In the genomic region with DNA sequence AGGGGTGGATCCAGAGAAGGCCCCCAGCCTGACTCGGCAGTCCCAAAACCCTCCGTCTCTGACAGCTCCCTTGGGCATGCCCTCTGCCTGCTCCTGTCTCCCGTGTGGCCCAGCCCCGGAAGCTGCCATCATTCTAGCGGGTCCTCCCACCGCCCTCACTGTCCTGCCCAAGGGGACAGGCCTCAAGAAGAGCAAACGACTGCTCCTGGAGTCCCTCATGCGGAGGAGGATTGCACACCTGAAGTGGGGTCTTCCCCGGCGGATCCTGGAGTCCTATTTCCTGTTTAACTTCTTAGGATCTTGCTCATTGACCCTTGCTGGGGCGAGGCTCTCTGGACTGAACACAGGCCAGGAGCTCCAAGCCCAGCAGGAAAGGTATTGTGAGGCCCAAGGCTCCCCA, we compare ENCODE assay signal across 8 cellular contexts. TPM values are rescaled to one million over a fixed set of nuclear protein-coding genes. Genes with fewer than 3 reads are reported as not detected.
A peak's percentile ranks its signal among the peaks of the same experiment; 100 is the strongest.
DNase-seq lines count a peak whose midpoint lies in the region; ATAC-seq, FAIRE-seq and TF ChIP-seq lines count a peak whose summit lies in the region.

No MANE protein-coding gene starts in this region.

- H3K27ac ChIP-seq in CD4-positive, alpha-beta memory T cell (ENCODE audit: low read depth, low read length): peak overlapping the region; percentile 2
- no peak overlapping the region for H3K27ac ChIP-seq in KMS-11
- no peak overlapping the region for H3K27ac ChIP-seq in K562 (ENCODE audit: extremely low read depth, low read depth, low read length)

- no peak for TF ChIP-seq RAD21 in K562 (CRISPR knock-in tag; conservative IDR thresholded peaks at IDR 0.05 in 1 of 2, IDR thresholded peaks at IDR 0.05 in 1 of 2)

- no peaks in the 10 kb centered on the region for H3K9me3 ChIP-seq in CD4-positive, alpha-beta memory T cell (ENCODE audit: control insufficient read depth in 1 of 2, low read length in 2 of 2)
- no peaks in the 10 kb centered on the region for H3K9me3 ChIP-seq in K562 (replicated peaks; ENCODE audit: control insufficient read depth, insufficient read depth, low read depth, low read length)

- H3K4me1 Mint-ChIP-seq in CD4-positive, alpha-beta memory T cell: peaks cover 9 to 20% (median 12%) of the 10 kb centered on the region in 4 donors
- H3K4me1 Mint-ChIP-seq in nephron: peaks cover 8% of the 10 kb centered on the region

- no peak for TF ChIP-seq POLR2A in K562 (conservative IDR thresholded peaks at IDR 0.05)
- TF ChIP-seq POLR2A in lower leg skin (IDR thresholded peaks at IDR 0.05): no peak

- no peaks in the 10 kb centered on the region for H3K9me1 ChIP-seq in K562 (ENCODE audit: control insufficient read depth, insufficient read depth, low read length)

- H3K79me2 ChIP-seq in KMS-11 (ENCODE audit: insufficient read depth, low read depth) (no peaks in the 10 kb centered on the region), K562 (ENCODE audit: control insufficient read depth, insufficient read depth, low read length) (no peaks in the 10 kb centered on the region)

- DNase-seq in CD4-positive, alpha-beta memory T cell: no peak
- no peak for DNase-seq in K562 (ENCODE audit: extremely low read depth in 1 of 4, low spot score in 3 of 4)
- DNase-seq in lower leg skin (ENCODE audit: low spot score in 2 of 2): no peak
- DNase-seq in RCC 7860 (ENCODE audit: low spot score): no peak

- FAIRE-seq in K562 (lab: Jason Lieb, UNC) (no peak), RCC 7860 (lab: Jason Lieb, UNC) (no peak)

- no peaks in the 10 kb centered on the region for H3K9me3 Mint-ChIP-seq in CD4-positive, alpha-beta memory T cell
- no peaks in the 10 kb centered on the region for H3K9me3 Mint-ChIP-seq in nephron

- peak overlapping the region in 6 of 7 donors; percentile 51 to 88 (median 80) for H3K27ac Mint-ChIP-seq in CD4-positive, alpha-beta memory T cell
- peak overlapping the region; percentile 48 to 66 (median 64) for H3K27ac Mint-ChIP-seq in nephron

- H3K4me1 ChIP-seq in CD4-positive, alpha-beta memory T cell (ENCODE audit: insufficient read depth, low read length): peaks cover 14% of the 10 kb centered on the region
- H3K4me1 ChIP-seq in KMS-11 (ENCODE audit: low read depth, poor library complexity, severe bottlenecking) (peaks cover 11% of the 10 kb centered on the region), K562 (replicated peaks in 1 of 2; ENCODE audit: control insufficient read depth in 2 of 2, insufficient read depth in 2 of 2, low read length in 2 of 2) (peaks cover 2 to 18% of the 10 kb centered on the region in 2 experiments; a peak in 2 of 5 replicates)

- no TSS peak for BruUV-seq in K562 (replicated peaks; lab: Mats Ljungman, UMichigan)

- H3K27me3 Mint-ChIP-seq in CD4-positive, alpha-beta memory T cell: no peaks in the 10 kb centered on the region
- no peaks in the 10 kb centered on the region for H3K27me3 Mint-ChIP-seq in nephron (ENCODE audit: low read depth)

- peaks cover 0 to 4% of the 10 kb centered on the region in 2 donors for H3K36me3 Mint-ChIP-seq in CD4-positive, alpha-beta memory T cell
- H3K36me3 Mint-ChIP-seq in nephron (ENCODE audit: low read depth): no peaks in the 10 kb centered on the region

- no peaks in the 10 kb centered on the region for H3K27me3 ChIP-seq in CD4-positive, alpha-beta memory T cell (ENCODE audit: insufficient read depth, low read length)
- H3K27me3 ChIP-seq in KMS-11 (ENCODE audit: insufficient read depth, low read depth) (no peaks in the 10 kb centered on the region), K562 (ENCODE audit: control insufficient read depth in 2 of 2, insufficient read depth in 2 of 2, low read length in 2 of 2) (no peaks in the 10 kb centered on the region)

- H3K4me3 Mint-ChIP-seq in CD4-positive, alpha-beta memory T cell: peak overlapping the region in 1 of 8 donors; percentile 84
- peak overlapping the region in 2 of 3 experiments; percentile 49 to 57 for H3K4me3 Mint-ChIP-seq in nephron

- CTCF ChIA-PET in CD4-positive, alpha-beta memory T cell (lab: Charles Lee; ENCODE audit: partially characterized antibody): interaction anchor here (0.8 to 5.5 kb wide), 50 partner anchors 9 to 771 kb away, joined by 3 to 143 read pairs (median 5); a partner anchor contains a TSS
- CTCF ChIA-PET in K562 (lab: Yijun Ruan, JAX; ENCODE audit: low intra/inter-chr PET ratio): interaction anchor here (0.5 to 2.5 kb wide), 6 partner anchors 103 to 740 kb away, joined by 3 to 29 read pairs (median 3); a partner anchor contains a TSS

- peak overlapping the region; percentile 23 for H3K4me2 ChIP-seq in KMS-11
- no peak overlapping the region; the same call in 1 of the 2 replicates for H3K4me2 ChIP-seq in K562 (ENCODE audit: insufficient read depth, low read length)

- peak overlapping the region; percentile 28; the same call in 1 of the 2 replicates for H3K9ac ChIP-seq in KMS-11
- H3K9ac ChIP-seq in K562 (ENCODE audit: insufficient read depth in 1 of 2, low read depth in 2 of 2, low read length in 2 of 2): peak overlapping the region in 1 of 2 experiments; percentile 77; a peak in 2 of 4 replicates

- H4K20me1 ChIP-seq in KMS-11 (ENCODE audit: insufficient read depth) (no peaks in the 10 kb centered on the region), K562 (replicated peaks; ENCODE audit: control insufficient read depth, insufficient read depth, low read length) (no peaks in the 10 kb centered on the region; the same call in none of the 2 replicates)

- no peak for TF ChIP-seq EP300 in K562 (IDR thresholded peaks at IDR 0.05; ENCODE audit: low read length)

- no peak for TF ChIP-seq CTCF in KMS-11 (conservative IDR thresholded peaks at IDR 0.05; ENCODE audit: low read depth, low read length)
- TF ChIP-seq CTCF in K562 (IDR thresholded peaks at IDR 0.05 in 2 of 3, conservative IDR thresholded peaks at IDR 0.05 in 1 of 3; ENCODE audit: insufficient read depth in 2 of 3, low read depth in 1 of 3, low read length in 3 of 3): no peak
- TF ChIP-seq CTCF in nephron (IDR thresholded peaks at IDR 0.05; ENCODE audit: unreplicated experiment in 3 of 3): no peak
- no peak for TF ChIP-seq CTCF in lower leg skin (IDR thresholded peaks at IDR 0.05)

- intact Hi-C loops in CD4-positive, alpha-beta memory T cell (cut with micrococcal nuclease): loop anchor here (1.0 to 5.0 kb wide), 5 partner anchors 30 to 261 kb away; a partner anchor contains a TSS
- intact Hi-C loops in K562 (cut with micrococcal nuclease) (loop anchor here (1.0 to 5.0 kb wide), 2 partner anchors 51 to 245 kb away; no protein-coding TSS in a partner anchor), lower leg skin (cut with DNase I; ENCODE audit: low total_unique reads) (loop anchor here (10.0 kb wide), 1 partner anchor 248 kb away; a partner anchor contains a TSS)

- H2AFZ ChIP-seq in KMS-11 (ENCODE audit: low read depth) (peak overlapping the region; percentile 57), K562 (ENCODE audit: low read depth, low read length) (peak overlapping the region; percentile 60)

- 17% methylated on average over 3 of the region's 11 CpGs for WGBS in K562 (ENCODE audit: insufficient coverage, low coverage, missing lambda C conversion rate)
- WGBS in lower leg skin, 2 donors: 52 to 53% methylated on average over 11 of the region's 11 CpGs

- in situ Hi-C loops in K562 (cut with MboI): loop anchor here (5.0 kb wide), 1 partner anchor 246 kb away; no protein-coding TSS in a partner anchor

- no peak overlapping the region for H3K4me3 ChIP-seq in CD4-positive, alpha-beta memory T cell (ENCODE audit: low read length in 2 of 2)
- no peak overlapping the region for H3K4me3 ChIP-seq in KMS-11 (IDR thresholded peaks at IDR 0.05; ENCODE audit: insufficient read depth, low read depth, low read length)
- H3K4me3 ChIP-seq in K562: no peak overlapping the region
- H3K4me3 ChIP-seq in lower leg skin (ENCODE audit: low read depth, poor library complexity, severe bottlenecking): no peak overlapping the region

- ATAC-seq in K562 (peak; percentile 54), GM19452 (IDR thresholded peaks at IDR 0.05; ENCODE audit: unreplicated experiment) (no peak), GM19463 (IDR thresholded peaks at IDR 0.05; ENCODE audit: unreplicated experiment) (no peak)

- peaks cover 7% of the 10 kb centered on the region for H3K36me3 ChIP-seq in CD4-positive, alpha-beta memory T cell (ENCODE audit: insufficient read depth, low read length)
- H3K36me3 ChIP-seq in KMS-11 (ENCODE audit: insufficient read depth): no peaks in the 10 kb centered on the region
- H3K36me3 ChIP-seq in K562 (ENCODE audit: control insufficient read depth, insufficient read depth, low read length): peaks cover 9% of the 10 kb centered on the region; the same call in 2 of the 3 replicates

- POLR2A ChIA-PET in CD4-positive, alpha-beta memory T cell (lab: Charles Lee; ENCODE audit: partially characterized antibody): interaction anchor here (0.8 to 4.4 kb wide), 12 partner anchors 9 to 918 kb away, joined by 3 to 73 read pairs (median 5); a partner anchor contains a TSS
- POLR2A ChIA-PET in K562 (lab: Yijun Ruan, JAX): interaction anchor here (0.5 to 3.0 kb wide), 6 partner anchors 9 to 251 kb away, joined by 3 to 26 read pairs (median 5); a partner anchor contains a TSS

RNA-seq across cellular contexts. Expression of a gene that starts 2.6 kb away (rescaled TPM):
- 10 to 100 TPM; 79.2 to 79.6 TPM for total RNA-seq in CD4-positive, alpha-beta memory T cell
- 100 to 1,000 TPM; 156 to 286 TPM for polyA plus RNA-seq in CD4-positive, alpha-beta memory T cell
- 0.48 TPM in 1 of 2 replicates, not detected in the other for total RNA-seq in K562 (2011; cell fraction: chromatin; rRNA removed; ENCODE audit: low replicate concordance)
- total RNA-seq in K562 (2011; cell fraction: nucleolus; rRNA removed): 0.39 TPM in 1 of 2 replicates, not detected in the other
- total RNA-seq in K562 (2011; cell fraction: nucleoplasm; rRNA removed): 1.6 TPM in 1 of 2 replicates, not detected in the other
- 0.18 TPM in 1 of 2 replicates, not detected in the other for total RNA-seq in K562 (2014; rRNA removed)
- not detected in 2 replicates for total RNA-seq in K562 (2014; rRNA removed; fragmentation: Illumina TruSeq; extraction: Trizol)
- total RNA-seq in K562 (2015; rRNA removed; fragmentation: Illumina TruSeq; extraction: Trizol): 0.75 TPM in 1 of 2 replicates, not detected in the other
- 0.31 and 0.47 TPM in 2 replicates for total RNA-seq in K562 (2021)
- polyA plus RNA-seq in K562 (2011; rRNA removed): 0.33 and 0.61 TPM in 2 replicates
- 0.73 and 2.2 TPM in 2 replicates for polyA plus RNA-seq in K562 (2011; cell fraction: cytosol; rRNA removed)
- 0.81 and 1.1 TPM in 2 replicates for polyA plus RNA-seq in K562 (2011; cell fraction: nucleus; rRNA removed)
- 0.66 and 1.2 TPM in 2 replicates for polyA plus RNA-seq in K562 (2012)
- polyA plus RNA-seq in K562 (2014; fragmentation: Illumina TruSeq; extraction: Trizol): 0.16 and 0.17 TPM in 2 replicates
- under 1 TPM; 0.08 to 0.18 TPM for polyA plus RNA-seq in K562 (2014; fragmentation: Nextera tagmentation; extraction: Ambion mirVana)
- 0.15 and 0.68 TPM in 2 replicates for polyA plus RNA-seq in K562 (2014; rRNA removed)
- 0.25 and 0.27 TPM in 2 replicates for polyA minus RNA-seq in K562 (2011; rRNA and poly(A)+ RNA removed)
- not detected in 2 replicates for polyA minus RNA-seq in K562 (2011; cell fraction: cytosol; rRNA and poly(A)+ RNA removed)
- 0.40 and 1.2 TPM in 2 replicates for polyA minus RNA-seq in K562 (2011; cell fraction: nucleus; rRNA and poly(A)+ RNA removed)
- total RNA-seq in lower leg skin: 1 to 10 TPM in 2 of 4 donors, not detected in 2; 1.2 to 2.1 TPM

RNA-seq across cellular contexts. Expression of a gene that starts 8.0 kb away (rescaled TPM):
- total RNA-seq in CD4-positive, alpha-beta memory T cell: 100 to 1,000 TPM; 123 to 129 TPM
- polyA plus RNA-seq in CD4-positive, alpha-beta memory T cell: 100 to 1,000 TPM; 290 to 298 TPM
- 64.9 and 85.4 TPM in 2 replicates for total RNA-seq in K562 (2011; cell fraction: chromatin; rRNA removed; ENCODE audit: low replicate concordance)
- total RNA-seq in K562 (2011; cell fraction: nucleolus; rRNA removed): 65.5 and 66.1 TPM in 2 replicates
- 94.7 and 101 TPM in 2 replicates for total RNA-seq in K562 (2011; cell fraction: nucleoplasm; rRNA removed)
- 193 and 196 TPM in 2 replicates for total RNA-seq in K562 (2014; rRNA removed)
- total RNA-seq in K562 (2014; rRNA removed; fragmentation: Illumina TruSeq; extraction: Trizol): 147 and 185 TPM in 2 replicates
- total RNA-seq in K562 (2015; rRNA removed; fragmentation: Illumina TruSeq; extraction: Trizol): 179 and 193 TPM in 2 replicates
- total RNA-seq in K562 (2021): 279 and 283 TPM in 2 replicates
- polyA plus RNA-seq in K562 (2011; rRNA removed): 243 and 271 TPM in 2 replicates
- polyA plus RNA-seq in K562 (2011; cell fraction: cytosol; rRNA removed): 304 and 417 TPM in 2 replicates
- 108 and 115 TPM in 2 replicates for polyA plus RNA-seq in K562 (2011; cell fraction: nucleus; rRNA removed)
- polyA plus RNA-seq in K562 (2012): 157 and 244 TPM in 2 replicates
- 294 and 334 TPM in 2 replicates for polyA plus RNA-seq in K562 (2014; fragmentation: Illumina TruSeq; extraction: Trizol)
- 100 to 1,000 TPM; 884 to 981 TPM for polyA plus RNA-seq in K562 (2014; fragmentation: Nextera tagmentation; extraction: Ambion mirVana)
- polyA plus RNA-seq in K562 (2014; rRNA removed): 286 and 317 TPM in 2 replicates
- polyA minus RNA-seq in K562 (2011; rRNA and poly(A)+ RNA removed): 136 and 166 TPM in 2 replicates
- 93.1 and 107 TPM in 2 replicates for polyA minus RNA-seq in K562 (2011; cell fraction: cytosol; rRNA and poly(A)+ RNA removed)
- polyA minus RNA-seq in K562 (2011; cell fraction: nucleus; rRNA and poly(A)+ RNA removed): 23.7 and 30.3 TPM in 2 replicates
- 100 to 1,000 TPM; 103 to 127 (median 116) TPM for total RNA-seq in lower leg skin

Comparison
In these comparisons a context has a peak if more than half of its experiments do, and no peak if none do; other contexts are left out.
1. RNA of a gene that starts 2.6 kb away (total RNA-seq): 79.2 to 79.6 TPM in CD4-positive, alpha-beta memory T cell; 1.2 to 2.1 TPM in lower leg skin and 0.18 to 1.6 TPM in K562; every median in the first group is over 10 times any median in the second.